Comparison of ENCODE assay signal across 1 cellular context in the genomic region with DNA sequence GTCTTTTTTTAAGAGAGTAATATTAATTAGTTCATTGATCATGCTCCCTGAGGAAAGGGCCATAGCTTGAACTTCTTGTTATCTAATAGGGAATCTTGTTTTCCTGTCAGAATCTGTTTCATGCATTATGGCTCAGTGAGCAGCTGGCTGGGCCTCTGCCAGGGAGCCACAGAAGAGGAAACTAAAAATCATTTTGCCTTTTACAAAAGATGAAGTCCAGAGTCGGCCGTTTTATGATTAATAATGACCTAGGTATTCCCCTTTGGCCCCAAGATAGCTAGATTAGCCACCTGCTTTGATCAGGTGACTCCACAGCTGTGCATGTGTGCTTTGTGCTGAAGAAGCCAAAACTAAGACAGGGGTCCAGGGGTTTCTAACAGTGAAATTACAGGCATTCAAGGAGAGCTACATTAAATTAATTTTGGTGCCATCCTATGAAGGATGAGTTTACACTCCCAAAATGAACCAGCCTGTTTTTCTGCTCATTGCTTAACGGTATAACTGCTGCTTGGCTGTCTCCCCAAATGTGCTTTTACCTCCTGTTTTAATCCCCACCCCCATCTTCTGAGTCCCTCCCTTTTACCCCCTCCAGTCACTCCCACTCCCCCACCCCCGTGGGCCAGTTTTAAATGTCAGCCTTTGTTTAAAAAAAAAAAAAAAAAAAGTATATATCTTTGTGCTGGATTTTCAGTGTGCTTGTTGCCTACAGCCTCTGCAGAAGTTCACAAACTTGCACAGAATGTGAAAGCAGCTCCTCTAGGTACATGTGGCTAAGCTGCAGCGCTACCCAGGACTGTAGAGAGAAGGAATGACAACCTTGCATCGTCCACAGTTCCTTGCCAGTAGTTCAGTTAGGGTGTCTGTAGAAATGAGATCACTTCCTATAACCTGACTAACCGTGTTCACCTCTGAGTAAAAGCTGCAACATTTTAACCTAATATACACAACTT.
TF ChIP-seq lines count a peak whose summit lies in the region.

No MANE protein-coding gene starts in this region.

TF ChIP-seq in GM12878, 131 proteins besides CTCF, POLR2A, EP300 and RAD21 (continued from another document and continues in another):
- TF ChIP-seq, protein P1, sequence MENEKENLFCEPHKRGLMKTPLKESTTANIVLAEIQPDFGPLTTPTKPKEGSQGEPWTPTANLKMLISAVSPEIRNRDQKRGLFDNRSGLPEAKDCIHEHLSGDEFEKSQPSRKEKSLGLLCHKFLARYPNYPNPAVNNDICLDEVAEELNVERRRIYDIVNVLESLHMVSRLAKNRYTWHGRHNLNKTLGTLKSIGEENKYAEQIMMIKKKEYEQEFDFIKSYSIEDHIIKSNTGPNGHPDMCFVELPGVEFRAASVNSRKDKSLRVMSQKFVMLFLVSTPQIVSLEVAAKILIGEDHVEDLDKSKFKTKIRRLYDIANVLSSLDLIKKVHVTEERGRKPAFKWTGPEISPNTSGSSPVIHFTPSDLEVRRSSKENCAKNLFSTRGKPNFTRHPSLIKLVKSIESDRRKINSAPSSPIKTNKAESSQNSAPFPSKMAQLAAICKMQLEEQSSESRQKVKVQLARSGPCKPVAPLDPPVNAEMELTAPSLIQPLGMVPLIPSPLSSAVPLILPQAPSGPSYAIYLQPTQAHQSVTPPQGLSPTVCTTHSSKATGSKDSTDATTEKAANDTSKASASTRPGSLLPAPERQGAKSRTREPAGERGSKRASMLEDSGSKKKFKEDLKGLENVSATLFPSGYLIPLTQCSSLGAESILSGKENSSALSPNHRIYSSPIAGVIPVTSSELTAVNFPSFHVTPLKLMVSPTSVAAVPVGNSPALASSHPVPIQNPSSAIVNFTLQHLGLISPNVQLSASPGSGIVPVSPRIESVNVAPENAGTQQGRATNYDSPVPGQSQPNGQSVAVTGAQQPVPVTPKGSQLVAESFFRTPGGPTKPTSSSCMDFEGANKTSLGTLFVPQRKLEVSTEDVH (IDR thresholded peaks at IDR 0.05; ENCODE audit: low read depth, partially characterized antibody), result no peak
- TF ChIP-seq HDGF (IDR thresholded peaks at IDR 0.05) (no peak), BACH1 (IDR thresholded peaks at IDR 0.05; ENCODE audit: borderline replicate concordance) (no peak), CBX5 (IDR thresholded peaks at IDR 0.05; ENCODE audit: low read depth) (no peak), MYC (IDR thresholded peaks at IDR 0.05; ENCODE audit: insufficient read depth, insufficient read length, insufficient replicate concordance, low read length, severe bottlenecking) (no peak), STAT3 (IDR thresholded peaks at IDR 0.05; ENCODE audit: low read depth, low read length) (no peak; the same call in 1 of the 2 replicates), CEBPB (IDR thresholded peaks at IDR 0.05; ENCODE audit: borderline replicate concordance in 1 of 2, low read depth in 2 of 2, low read length in 2 of 2) (0 out of 4 replicates have a peak, but pooled peaks of 1 of the 2 experiments have one; percentile 41), ZNF384 (IDR thresholded peaks at IDR 0.05; ENCODE audit: borderline replicate concordance, low read depth, low read length) (peak; percentile 88), RB1 (IDR thresholded peaks at IDR 0.05; ENCODE audit: borderline replicate concordance) (no peak), MEF2A (IDR thresholded peaks at IDR 0.05; ENCODE audit: insufficient read depth, low read depth, low read length) (peak; percentile 76), CHD4 (IDR thresholded peaks at IDR 0.05) (no peak), RCOR1 (conservative IDR thresholded peaks at IDR 0.05; ENCODE audit: low read depth, low read length) (no peak), SMARCA5 (IDR thresholded peaks at IDR 0.05) (no peak), TARDBP (IDR thresholded peaks at IDR 0.05; ENCODE audit: borderline replicate concordance) (no peak), SRF (IDR thresholded peaks at IDR 0.05; ENCODE audit: low read depth in 2 of 2, low read length in 2 of 2) (0 out of 4 replicates have a peak, but pooled peaks of 1 of the 2 experiments have one; percentile 19), IKZF1 (conservative IDR thresholded peaks at IDR 0.05) (peak; percentile 82), CREB1 (IDR thresholded peaks at IDR 0.05; ENCODE audit: low read depth) (peak; percentile 83), BCL11A (IDR thresholded peaks at IDR 0.05; ENCODE audit: low read depth, low read length) (peak; percentile 77), TBL1XR1 (IDR thresholded peaks at IDR 0.05; ENCODE audit: low read depth, low read length) (no peak), ZZZ3 (IDR thresholded peaks at IDR 0.05; ENCODE audit: control insufficient read depth, insufficient read length, low read depth) (no peak), ZBED1 (IDR thresholded peaks at IDR 0.05; ENCODE audit: borderline replicate concordance) (no peak; the same call in 1 of the 2 replicates), RAD51 (IDR thresholded peaks at IDR 0.05) (peak; percentile 95), SMAD5 (IDR thresholded peaks at IDR 0.05; ENCODE audit: low read depth) (no peak), EGR1 (IDR thresholded peaks at IDR 0.05; ENCODE audit: borderline replicate concordance in 1 of 2, low read depth in 2 of 2, low read length in 2 of 2) (peak in 1 of 2 experiments; percentile 57; a peak in 2 of 3 replicates), WRNIP1 (IDR thresholded peaks at IDR 0.05; ENCODE audit: borderline replicate concordance, low read depth, low read length) (no peak), RUNX3 (IDR thresholded peaks at IDR 0.05; ENCODE audit: low read length) (peak; percentile 66), KAT2A (conservative IDR thresholded peaks at IDR 0.05; ENCODE audit: control insufficient read depth, low read depth, low read length) (no peak), ASH2L (IDR thresholded peaks at IDR 0.05; ENCODE audit: borderline replicate concordance, low read depth) (0 out of 2 replicates have a peak, but pooled peaks have one; percentile 53), GABPA (IDR thresholded peaks at IDR 0.05; ENCODE audit: low read depth) (peak; percentile 54), RFX5 (IDR thresholded peaks at IDR 0.05; ENCODE audit: low read depth, low read length) (no peak), YY1 (IDR thresholded peaks at IDR 0.05; ENCODE audit: low read depth, low read length) (peak; percentile 61; the same call in 1 of the 2 replicates)
- TF ChIP-seq, protein P2, sequence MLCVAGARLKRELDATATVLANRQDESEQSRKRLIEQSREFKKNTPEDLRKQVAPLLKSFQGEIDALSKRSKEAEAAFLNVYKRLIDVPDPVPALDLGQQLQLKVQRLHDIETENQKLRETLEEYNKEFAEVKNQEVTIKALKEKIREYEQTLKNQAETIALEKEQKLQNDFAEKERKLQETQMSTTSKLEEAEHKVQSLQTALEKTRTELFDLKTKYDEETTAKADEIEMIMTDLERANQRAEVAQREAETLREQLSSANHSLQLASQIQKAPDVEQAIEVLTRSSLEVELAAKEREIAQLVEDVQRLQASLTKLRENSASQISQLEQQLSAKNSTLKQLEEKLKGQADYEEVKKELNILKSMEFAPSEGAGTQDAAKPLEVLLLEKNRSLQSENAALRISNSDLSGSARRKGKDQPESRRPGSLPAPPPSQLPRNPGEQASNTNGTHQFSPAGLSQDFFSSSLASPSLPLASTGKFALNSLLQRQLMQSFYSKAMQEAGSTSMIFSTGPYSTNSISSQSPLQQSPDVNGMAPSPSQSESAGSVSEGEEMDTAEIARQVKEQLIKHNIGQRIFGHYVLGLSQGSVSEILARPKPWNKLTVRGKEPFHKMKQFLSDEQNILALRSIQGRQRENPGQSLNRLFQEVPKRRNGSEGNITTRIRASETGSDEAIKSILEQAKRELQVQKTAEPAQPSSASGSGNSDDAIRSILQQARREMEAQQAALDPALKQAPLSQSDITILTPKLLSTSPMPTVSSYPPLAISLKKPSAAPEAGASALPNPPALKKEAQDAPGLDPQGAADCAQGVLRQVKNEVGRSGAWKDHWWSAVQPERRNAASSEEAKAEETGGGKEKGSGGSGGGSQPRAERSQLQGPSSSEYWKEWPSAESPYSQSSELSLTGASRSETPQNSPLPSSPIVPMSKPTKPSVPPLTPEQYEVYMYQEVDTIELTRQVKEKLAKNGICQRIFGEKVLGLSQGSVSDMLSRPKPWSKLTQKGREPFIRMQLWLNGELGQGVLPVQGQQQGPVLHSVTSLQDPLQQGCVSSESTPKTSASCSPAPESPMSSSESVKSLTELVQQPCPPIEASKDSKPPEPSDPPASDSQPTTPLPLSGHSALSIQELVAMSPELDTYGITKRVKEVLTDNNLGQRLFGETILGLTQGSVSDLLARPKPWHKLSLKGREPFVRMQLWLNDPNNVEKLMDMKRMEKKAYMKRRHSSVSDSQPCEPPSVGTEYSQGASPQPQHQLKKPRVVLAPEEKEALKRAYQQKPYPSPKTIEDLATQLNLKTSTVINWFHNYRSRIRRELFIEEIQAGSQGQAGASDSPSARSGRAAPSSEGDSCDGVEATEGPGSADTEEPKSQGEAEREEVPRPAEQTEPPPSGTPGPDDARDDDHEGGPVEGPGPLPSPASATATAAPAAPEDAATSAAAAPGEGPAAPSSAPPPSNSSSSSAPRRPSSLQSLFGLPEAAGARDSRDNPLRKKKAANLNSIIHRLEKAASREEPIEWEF (IDR thresholded peaks at IDR 0.05; ENCODE audit: insufficient replicate concordance, low read depth, low read length), result peak; percentile 89
- TF ChIP-seq, protein P3, sequence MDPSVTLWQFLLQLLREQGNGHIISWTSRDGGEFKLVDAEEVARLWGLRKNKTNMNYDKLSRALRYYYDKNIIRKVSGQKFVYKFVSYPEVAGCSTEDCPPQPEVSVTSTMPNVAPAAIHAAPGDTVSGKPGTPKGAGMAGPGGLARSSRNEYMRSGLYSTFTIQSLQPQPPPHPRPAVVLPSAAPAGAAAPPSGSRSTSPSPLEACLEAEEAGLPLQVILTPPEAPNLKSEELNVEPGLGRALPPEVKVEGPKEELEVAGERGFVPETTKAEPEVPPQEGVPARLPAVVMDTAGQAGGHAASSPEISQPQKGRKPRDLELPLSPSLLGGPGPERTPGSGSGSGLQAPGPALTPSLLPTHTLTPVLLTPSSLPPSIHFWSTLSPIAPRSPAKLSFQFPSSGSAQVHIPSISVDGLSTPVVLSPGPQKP (IDR thresholded peaks at IDR 0.05; ENCODE audit: low read depth, low read length), result no peak
- TF ChIP-seq, protein P4, sequence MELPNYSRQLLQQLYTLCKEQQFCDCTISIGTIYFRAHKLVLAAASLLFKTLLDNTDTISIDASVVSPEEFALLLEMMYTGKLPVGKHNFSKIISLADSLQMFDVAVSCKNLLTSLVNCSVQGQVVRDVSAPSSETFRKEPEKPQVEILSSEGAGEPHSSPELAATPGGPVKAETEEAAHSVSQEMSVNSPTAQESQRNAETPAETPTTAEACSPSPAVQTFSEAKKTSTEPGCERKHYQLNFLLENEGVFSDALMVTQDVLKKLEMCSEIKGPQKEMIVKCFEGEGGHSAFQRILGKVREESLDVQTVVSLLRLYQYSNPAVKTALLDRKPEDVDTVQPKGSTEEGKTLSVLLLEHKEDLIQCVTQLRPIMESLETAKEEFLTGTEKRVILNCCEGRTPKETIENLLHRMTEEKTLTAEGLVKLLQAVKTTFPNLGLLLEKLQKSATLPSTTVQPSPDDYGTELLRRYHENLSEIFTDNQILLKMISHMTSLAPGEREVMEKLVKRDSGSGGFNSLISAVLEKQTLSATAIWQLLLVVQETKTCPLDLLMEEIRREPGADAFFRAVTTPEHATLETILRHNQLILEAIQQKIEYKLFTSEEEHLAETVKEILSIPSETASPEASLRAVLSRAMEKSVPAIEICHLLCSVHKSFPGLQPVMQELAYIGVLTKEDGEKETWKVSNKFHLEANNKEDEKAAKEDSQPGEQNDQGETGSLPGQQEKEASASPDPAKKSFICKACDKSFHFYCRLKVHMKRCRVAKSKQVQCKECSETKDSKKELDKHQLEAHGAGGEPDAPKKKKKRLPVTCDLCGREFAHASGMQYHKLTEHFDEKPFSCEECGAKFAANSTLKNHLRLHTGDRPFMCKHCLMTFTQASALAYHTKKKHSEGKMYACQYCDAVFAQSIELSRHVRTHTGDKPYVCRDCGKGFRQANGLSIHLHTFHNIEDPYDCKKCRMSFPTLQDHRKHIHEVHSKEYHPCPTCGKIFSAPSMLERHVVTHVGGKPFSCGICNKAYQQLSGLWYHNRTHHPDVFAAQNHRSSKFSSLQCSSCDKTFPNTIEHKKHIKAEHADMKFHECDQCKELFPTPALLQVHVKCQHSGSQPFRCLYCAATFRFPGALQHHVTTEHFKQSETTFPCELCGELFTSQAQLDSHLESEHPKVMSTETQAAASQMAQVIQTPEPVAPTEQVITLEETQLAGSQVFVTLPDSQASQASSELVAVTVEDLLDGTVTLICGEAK (IDR thresholded peaks at IDR 0.05; ENCODE audit: borderline replicate concordance), result peak; percentile 68
- TF ChIP-seq, protein P5, sequence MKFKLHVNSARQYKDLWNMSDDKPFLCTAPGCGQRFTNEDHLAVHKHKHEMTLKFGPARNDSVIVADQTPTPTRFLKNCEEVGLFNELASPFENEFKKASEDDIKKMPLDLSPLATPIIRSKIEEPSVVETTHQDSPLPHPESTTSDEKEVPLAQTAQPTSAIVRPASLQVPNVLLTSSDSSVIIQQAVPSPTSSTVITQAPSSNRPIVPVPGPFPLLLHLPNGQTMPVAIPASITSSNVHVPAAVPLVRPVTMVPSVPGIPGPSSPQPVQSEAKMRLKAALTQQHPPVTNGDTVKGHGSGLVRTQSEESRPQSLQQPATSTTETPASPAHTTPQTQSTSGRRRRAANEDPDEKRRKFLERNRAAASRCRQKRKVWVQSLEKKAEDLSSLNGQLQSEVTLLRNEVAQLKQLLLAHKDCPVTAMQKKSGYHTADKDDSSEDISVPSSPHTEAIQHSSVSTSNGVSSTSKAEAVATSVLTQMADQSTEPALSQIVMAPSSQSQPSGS (IDR thresholded peaks at IDR 0.05; ENCODE audit: low read length), result peak; percentile 47
- TF ChIP-seq, protein P6, sequence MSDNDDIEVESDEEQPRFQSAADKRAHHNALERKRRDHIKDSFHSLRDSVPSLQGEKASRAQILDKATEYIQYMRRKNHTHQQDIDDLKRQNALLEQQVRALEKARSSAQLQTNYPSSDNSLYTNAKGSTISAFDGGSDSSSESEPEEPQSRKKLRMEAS (IDR thresholded peaks at IDR 0.05; ENCODE audit: low read depth, low read length), result peak; percentile 35; the same call in 1 of the 2 replicates
- TF ChIP-seq, protein P7, sequence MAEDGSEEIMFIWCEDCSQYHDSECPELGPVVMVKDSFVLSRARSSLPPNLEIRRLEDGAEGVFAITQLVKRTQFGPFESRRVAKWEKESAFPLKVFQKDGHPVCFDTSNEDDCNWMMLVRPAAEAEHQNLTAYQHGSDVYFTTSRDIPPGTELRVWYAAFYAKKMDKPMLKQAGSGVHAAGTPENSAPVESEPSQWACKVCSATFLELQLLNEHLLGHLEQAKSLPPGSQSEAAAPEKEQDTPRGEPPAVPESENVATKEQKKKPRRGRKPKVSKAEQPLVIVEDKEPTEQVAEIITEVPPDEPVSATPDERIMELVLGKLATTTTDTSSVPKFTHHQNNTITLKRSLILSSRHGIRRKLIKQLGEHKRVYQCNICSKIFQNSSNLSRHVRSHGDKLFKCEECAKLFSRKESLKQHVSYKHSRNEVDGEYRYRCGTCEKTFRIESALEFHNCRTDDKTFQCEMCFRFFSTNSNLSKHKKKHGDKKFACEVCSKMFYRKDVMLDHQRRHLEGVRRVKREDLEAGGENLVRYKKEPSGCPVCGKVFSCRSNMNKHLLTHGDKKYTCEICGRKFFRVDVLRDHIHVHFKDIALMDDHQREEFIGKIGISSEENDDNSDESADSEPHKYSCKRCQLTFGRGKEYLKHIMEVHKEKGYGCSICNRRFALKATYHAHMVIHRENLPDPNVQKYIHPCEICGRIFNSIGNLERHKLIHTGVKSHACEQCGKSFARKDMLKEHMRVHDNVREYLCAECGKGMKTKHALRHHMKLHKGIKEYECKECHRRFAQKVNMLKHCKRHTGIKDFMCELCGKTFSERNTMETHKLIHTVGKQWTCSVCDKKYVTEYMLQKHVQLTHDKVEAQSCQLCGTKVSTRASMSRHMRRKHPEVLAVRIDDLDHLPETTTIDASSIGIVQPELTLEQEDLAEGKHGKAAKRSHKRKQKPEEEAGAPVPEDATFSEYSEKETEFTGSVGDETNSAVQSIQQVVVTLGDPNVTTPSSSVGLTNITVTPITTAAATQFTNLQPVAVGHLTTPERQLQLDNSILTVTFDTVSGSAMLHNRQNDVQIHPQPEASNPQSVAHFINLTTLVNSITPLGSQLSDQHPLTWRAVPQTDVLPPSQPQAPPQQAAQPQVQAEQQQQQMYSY (CRISPR knock-in tag; IDR thresholded peaks at IDR 0.05), result no peak
